In the genomic region with DNA sequence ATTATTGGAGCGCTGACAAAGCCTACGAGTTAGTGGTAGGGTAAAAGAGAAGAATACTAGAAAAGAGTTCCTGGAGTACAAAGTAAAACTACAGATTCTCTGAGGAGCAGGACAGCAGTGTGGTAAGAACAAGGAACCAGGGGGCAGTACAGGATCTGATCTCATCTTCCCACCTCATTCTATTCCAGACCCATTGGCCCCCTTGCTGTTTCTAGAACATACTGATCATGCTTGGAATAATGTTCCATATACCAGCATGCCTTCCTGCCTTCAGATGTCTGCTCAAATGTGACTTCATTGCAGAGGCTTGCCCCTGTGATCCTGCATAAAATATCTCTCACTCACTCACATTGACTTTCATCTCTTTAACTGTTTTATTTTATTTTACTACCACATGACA, we compare ENCODE assay signal across 33 cellular contexts. TPM values are rescaled to one million over a fixed set of nuclear protein-coding genes. Genes with fewer than 3 reads are reported as not detected.
"Had no signal": no experiment of that assay in that cellular context is flagged by ENCODE, and none has a peak within 500 bp of the region (broad histone marks: within the 10 kb centered on the region; RNA-seq: fewer than 3 reads in every experiment).

No MANE protein-coding gene starts in this region.

- ATAC-seq: activated CD4-positive, alpha-beta T cell treated with anti-CD3 and anti-CD28 coated beads for 36 hours; activated CD4-positive, CD25-positive, alpha-beta regulatory T cell treated with anti-CD3 and anti-CD28 coated beads, Interleukin-2, amount 50 U/mL, for 24 hours; activated CD8-positive, alpha-beta T cell treated with anti-CD3 and anti-CD28 coated beads, Interleukin-2, amount 10 ng/mL, durations not matched to agents 7 days and 5 days; PC-3 had no signal

- H3K36me3 Mint-ChIP-seq: activated naive CD4-positive, alpha-beta T cell treated with anti-CD3 and anti-CD28 coated beads, Interleukin-2, amount 50 U/mL, for 24 hours; activated naive CD8-positive, alpha-beta T cell treated with anti-CD3 and anti-CD28 coated beads, Interleukin-2, amount 10 ng/mL, durations not matched to agents 7 days and 5 days had no signal

- H3K4me1 Mint-ChIP-seq: activated CD4-positive, alpha-beta T cell treated with anti-CD3 and anti-CD28 coated beads for 36 hours; activated naive CD4-positive, alpha-beta T cell treated with anti-CD3 and anti-CD28 coated beads, Interleukin-2, amount 50 U/mL, for 24 hours; central memory CD8-positive, alpha-beta T cell had no signal

- FAIRE-seq: TTC549 had no signal

- H3K9me2 ChIP-seq: SK-N-SH had no signal

- H3K4me3 ChIP-seq: adrenal gland, cardiac muscle cell, Peyer's patch, SJSA1 had no signal

- H3K27ac ChIP-seq: adrenal gland, cardiac muscle cell, Peyer's patch, SJSA1 had no signal

- H3K36me3 ChIP-seq: adrenal gland, cardiac muscle cell, Peyer's patch, SJSA1 had no signal

- H3K27me3 ChIP-seq: Peyer's patch had no signal

- H3K27ac Mint-ChIP-seq: activated CD4-positive, alpha-beta T cell treated with anti-CD3 and anti-CD28 coated beads for 36 hours; activated CD4-positive, alpha-beta T cell treated with anti-CD3 and anti-CD28 coated beads, Interleukin-2, amount 10 ng/mL, durations not matched to agents 7 days and 5 days; activated CD8-positive, alpha-beta T cell treated with anti-CD3 and anti-CD28 coated beads, Interleukin-2, amount 10 ng/mL, durations not matched to agents 7 days and 5 days; activated naive CD4-positive, alpha-beta T cell treated with anti-CD3 and anti-CD28 coated beads, Interleukin-2, amount 50 U/mL, for 24 hours; activated naive CD8-positive, alpha-beta T cell treated with anti-CD3 and anti-CD28 coated beads, Interleukin-2, amount 10 ng/mL, durations not matched to agents 7 days and 5 days; activated T-cell treated with anti-CD3 and anti-CD28 coated beads, Interleukin-2, amount 50 U/mL, for 24 hours; activated T-helper 2 cell treated with anti-CD3 and anti-CD28 coated beads, Interferon-gamma antibody, Interleukin-2, Interleukin-4, amounts not matched to agents 10 μg/mL and 5 μg/mL and 100 μg/mL, durations not matched to agents 14 hours and 24 hours and 36 hours; T-helper 1 cell treated with Interleukin-12 subunit alpha and Interleukin-12 subunit beta and Interleukin-4 antibody, amounts not matched to agents 30 μg/mL and 1 μg/mL, for 36 hours; T-helper 2 cell treated with Interferon-gamma antibody and Interleukin-4, amounts not matched to agents 5 μg/mL and 100 μg/mL, for 36 hours had no signal

- H3K9me3 ChIP-seq: adrenal gland, Peyer's patch, SJSA1, SK-N-SH had no signal

- DNase-seq: activated CD4-positive, alpha-beta T cell treated with anti-CD3 and anti-CD28 coated beads for 36 hours; activated CD4-positive, alpha-beta T cell treated with anti-CD3 and anti-CD28 coated beads, Interleukin-2, amount 10 ng/mL, durations not matched to agents 7 days and 5 days; activated CD4-positive, alpha-beta T cell treated with anti-CD3 and anti-CD28 coated beads, Interleukin-2, amount 50 U/mL, for 48 hours; activated CD8-positive, alpha-beta T cell treated with anti-CD3 and anti-CD28 coated beads, Interleukin-2, amount 10 ng/mL, durations not matched to agents 7 days and 5 days; activated gamma-delta T cell; activated naive CD4-positive, alpha-beta T cell treated with Interleukin-2 at 50 U/mL for 16 hours; activated naive CD8-positive, alpha-beta T cell treated with anti-CD3 and anti-CD28 coated beads, Interleukin-2, amount 10 ng/mL, durations not matched to agents 7 days and 5 days; activated T-cell treated with anti-CD3 and anti-CD28 coated beads, Interleukin-2, amount 50 U/mL, for 24 hours; adrenal gland; Karpas-422; NCI-H1105; NCI-H1417 treated with DMSO at 0.1 percent for 48 hours; NCI-H187 treated with DMSO at 0.1 percent for 48 hours; NCI-H2081; NCI-H345; NCI-H524 treated with DMSO at 0.1 percent for 48 hours; PC-3; Peyer's patch; RPMI8226; SHP77 treated with DMSO at 0.1 percent for 48 hours; SK-N-SH had no signal

- H3K4me2 ChIP-seq: SK-N-SH had no signal

- H3K4me3 Mint-ChIP-seq: activated CD4-positive, alpha-beta T cell treated with anti-CD3 and anti-CD28 coated beads for 36 hours; activated CD4-positive, alpha-beta T cell treated with anti-CD3 and anti-CD28 coated beads, Interleukin-2, amount 10 ng/mL, durations not matched to agents 7 days and 5 days; activated CD8-positive, alpha-beta T cell treated with anti-CD3 and anti-CD28 coated beads, Interleukin-2, amount 10 ng/mL, durations not matched to agents 7 days and 5 days; activated naive CD4-positive, alpha-beta T cell treated with anti-CD3 and anti-CD28 coated beads, Interleukin-2, amount 50 U/mL, for 24 hours; activated naive CD8-positive, alpha-beta T cell treated with anti-CD3 and anti-CD28 coated beads, Interleukin-2, amount 10 ng/mL, durations not matched to agents 7 days and 5 days; activated T-cell treated with anti-CD3 and anti-CD28 coated beads, Interleukin-2, amount 50 U/mL, for 24 hours; central memory CD8-positive, alpha-beta T cell; T-helper 1 cell treated with Interleukin-12 subunit alpha and Interleukin-12 subunit beta and Interleukin-4 antibody, amounts not matched to agents 30 μg/mL and 1 μg/mL, for 36 hours; T-helper 2 cell treated with Interferon-gamma antibody and Interleukin-4, amounts not matched to agents 5 μg/mL and 100 μg/mL, for 36 hours had no signal

- H3K9ac ChIP-seq: SK-N-SH had no signal

- H3K4me1 ChIP-seq: adrenal gland, SJSA1 had no signal

- H3K9me3 Mint-ChIP-seq: activated CD4-positive, alpha-beta T cell treated with anti-CD3 and anti-CD28 coated beads, Interleukin-2, amount 10 ng/mL, durations not matched to agents 7 days and 5 days; activated naive CD4-positive, alpha-beta T cell treated with anti-CD3 and anti-CD28 coated beads, Interleukin-2, amount 50 U/mL, for 24 hours; activated naive CD8-positive, alpha-beta T cell treated with anti-CD3 and anti-CD28 coated beads, Interleukin-2, amount 10 ng/mL, durations not matched to agents 7 days and 5 days; activated T-cell treated with anti-CD3 and anti-CD28 coated beads, Interleukin-2, amount 50 U/mL, for 24 hours; activated T-helper 2 cell treated with anti-CD3 and anti-CD28 coated beads, Interferon-gamma antibody, Interleukin-2, Interleukin-4, amounts not matched to agents 10 μg/mL and 5 μg/mL and 100 μg/mL, durations not matched to agents 14 hours and 24 hours and 36 hours; central memory CD8-positive, alpha-beta T cell; T-helper 1 cell treated with Interleukin-12 subunit alpha and Interleukin-12 subunit beta and Interleukin-4 antibody, amounts not matched to agents 30 μg/mL and 1 μg/mL, for 36 hours; T-helper 2 cell treated with Interferon-gamma antibody and Interleukin-4, amounts not matched to agents 5 μg/mL and 100 μg/mL, for 36 hours had no signal

RNA-seq across cellular contexts. Expression of a gene that starts 19.3 kb away (rescaled TPM):
- total RNA-seq: activated CD4-positive, alpha-beta T cell treated with anti-CD3 and anti-CD28 coated beads for 36 hours; activated CD4-positive, alpha-beta T cell treated with anti-CD3 and anti-CD28 coated beads, Interleukin-2, amount 10 ng/mL, durations not matched to agents 7 days and 5 days; activated CD8-positive, alpha-beta T cell treated with anti-CD3 and anti-CD28 coated beads, Interleukin-2, amount 10 ng/mL, durations not matched to agents 7 days and 5 days; activated naive CD8-positive, alpha-beta T cell treated with anti-CD3 and anti-CD28 coated beads, Interleukin-2, amount 10 ng/mL, durations not matched to agents 7 days and 5 days; activated T-helper 2 cell treated with anti-CD3 and anti-CD28 coated beads, Interferon-gamma antibody, Interleukin-2, Interleukin-4, amounts not matched to agents 10 μg/mL and 5 μg/mL and 100 μg/mL, durations not matched to agents 14 hours and 24 hours and 36 hours; adrenal gland; cardiac muscle cell; chondrocyte; MCF 10A; NCI-H460; PC-3; Peyer's patch; SJSA1 had no signal
- polyA plus RNA-seq: adrenal gland, cardiac muscle cell, SK-N-SH had no signal

RNA-seq across cellular contexts. Expression of a gene that starts 43.0 kb away (rescaled TPM):
- total RNA-seq: activated CD4-positive, alpha-beta T cell treated with anti-CD3 and anti-CD28 coated beads, Interleukin-2, amount 10 ng/mL, durations not matched to agents 7 days and 5 days; activated CD8-positive, alpha-beta T cell treated with anti-CD3 and anti-CD28 coated beads, Interleukin-2, amount 10 ng/mL, durations not matched to agents 7 days and 5 days; activated naive CD8-positive, alpha-beta T cell treated with anti-CD3 and anti-CD28 coated beads, Interleukin-2, amount 10 ng/mL, durations not matched to agents 7 days and 5 days had no signal
